ENCODE assay signal across 8 cellular contexts in the genomic region with DNA sequence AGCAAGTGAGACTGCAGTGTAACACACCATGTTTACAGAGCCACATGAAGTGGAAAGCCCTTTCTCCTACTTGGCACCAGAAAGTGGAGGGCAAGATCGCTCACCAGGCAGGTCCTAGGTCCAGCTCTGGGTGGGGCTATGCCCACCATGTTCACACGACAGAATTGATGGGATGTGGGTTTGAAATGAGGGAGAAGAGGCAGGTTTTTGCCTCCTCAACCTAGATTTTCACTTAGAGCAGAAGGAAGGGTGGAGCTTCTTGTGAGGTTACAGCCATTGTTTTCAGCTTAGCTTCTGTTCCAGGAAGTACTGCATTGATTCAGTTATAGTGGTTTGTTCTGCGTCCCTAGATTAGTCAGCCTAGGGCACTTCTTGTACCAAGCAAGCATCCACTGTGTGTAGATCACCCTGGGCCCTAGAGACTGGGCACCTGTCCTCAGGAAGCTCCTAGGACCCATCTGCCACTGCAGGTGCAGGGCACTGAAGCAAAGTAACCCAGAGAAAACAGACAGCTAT. TPM values are rescaled to one million over a fixed set of nuclear protein-coding genes. Genes with fewer than 3 reads are reported as not detected.
DNase-seq lines count a peak whose midpoint lies in the region; ATAC-seq and TF ChIP-seq lines count a peak whose summit lies in the region.

No MANE protein-coding gene starts in this region.

- H3F3A ChIP-seq in SU-DHL-6 (ENCODE audit: insufficient read depth) (peaks cover 55% of the 10 kb centered on the region), SK-N-SH (replicated peaks; ENCODE audit: insufficient read depth) (no peaks in the 10 kb centered on the region)

- H3K27me3 Mint-ChIP-seq in central memory CD8-positive, alpha-beta T cell, result no peaks in the 10 kb centered on the region

- peak overlapping the region; percentile 96 for H3K4me3 ChIP-seq in SU-DHL-6 (ENCODE audit: insufficient read depth, low read length, poor library complexity, severe bottlenecking)
- H3K4me3 ChIP-seq in SK-N-SH (ENCODE audit: low read depth in 2 of 2, low read length in 1 of 2), result no peak overlapping the region

- H3K9me3 ChIP-seq in SU-DHL-6 (ENCODE audit: insufficient read depth, low read length), result no peaks in the 10 kb centered on the region
- no peaks in the 10 kb centered on the region; the same call in 1 of the 2 replicates for H3K9me3 ChIP-seq in SK-N-SH

- H3K9me3 Mint-ChIP-seq in central memory CD8-positive, alpha-beta T cell, result no peaks in the 10 kb centered on the region

- peak; percentile 40 for ATAC-seq in GM18861 (IDR thresholded peaks at IDR 0.05; ENCODE audit: unreplicated experiment)
- ATAC-seq in HG02840 (IDR thresholded peaks at IDR 0.05; ENCODE audit: low FRiP score, unreplicated experiment), result peak; percentile 45
- ATAC-seq in central memory CD8-positive, alpha-beta T cell (replicated peaks; ENCODE audit: extremely low read depth, poor library complexity, severe bottlenecking), result peak; percentile 64

- TF ChIP-seq EP300 in SK-N-SH (IDR thresholded peaks at IDR 0.05; ENCODE audit: borderline replicate concordance in 1 of 2, low read depth in 1 of 2, low read length in 1 of 2), result no peak

- H3K36me3 ChIP-seq in SU-DHL-6 (ENCODE audit: low read length) (peaks cover 17% of the 10 kb centered on the region), SK-N-SH (replicated peaks in 1 of 2; ENCODE audit: control insufficient read depth in 1 of 2, insufficient read depth in 2 of 2, low read length in 1 of 2) (no peaks in the 10 kb centered on the region)

- peak in 1 of 2 donors; percentile 22 for DNase-seq in central memory CD8-positive, alpha-beta T cell (ENCODE audit: low spot score in 2 of 2)
- peak; percentile 66 for DNase-seq in stimulated activated CD8-positive, alpha-beta memory T cell treated with anti-CD3 and anti-CD28 coated beads, Interleukin-4, amount 100 ng/mL, for 48 hours
- DNase-seq in dedifferentiated amniotic fluid mesenchymal stem cell (ENCODE audit: extremely low spot score), result no peak
- DNase-seq in SK-N-SH, result no peak
- DNase-seq in iPS-NIHi7 (ENCODE audit: extremely low spot score), result no peak

- peak overlapping the region; percentile 94 for H3K27ac Mint-ChIP-seq in central memory CD8-positive, alpha-beta T cell (ENCODE audit: low read depth)

- no peaks in the 10 kb centered on the region for H3K9me2 ChIP-seq in SU-DHL-6 (replicated peaks; ENCODE audit: insufficient read depth, low read length)
- no peaks in the 10 kb centered on the region for H3K9me2 ChIP-seq in SK-N-SH

- peak overlapping the region; percentile 99 for H3K4me3 Mint-ChIP-seq in central memory CD8-positive, alpha-beta T cell

- H3K9ac ChIP-seq in SU-DHL-6 (ENCODE audit: low read length) (peak overlapping the region; percentile 91), SK-N-SH (no peak overlapping the region)

- CTCF ChIA-PET in SK-N-SH (lab: Yijun Ruan, JAX), result interaction anchor here (1.0 to 2.1 kb wide), 2 partner anchors 12 to 92 kb away, joined by 3 to 4 read pairs; no protein-coding TSS in a partner anchor

- peaks cover 27% of the 10 kb centered on the region; the same call in 1 of the 2 replicates for H4K20me1 ChIP-seq in SU-DHL-6 (ENCODE audit: low read depth, low read length)
- H4K20me1 ChIP-seq in SK-N-SH (ENCODE audit: insufficient read depth), result no peaks in the 10 kb centered on the region

- POLR2A ChIA-PET in SK-N-SH (lab: Yijun Ruan, JAX), result no interaction called here

- TF ChIP-seq RAD21 in SK-N-SH (IDR thresholded peaks at IDR 0.05; ENCODE audit: low read length), result no peak

- H3K4me1 ChIP-seq in SK-N-SH (ENCODE audit: control insufficient read depth in 1 of 2, insufficient read depth in 2 of 2, low read depth in 1 of 2, low read length in 1 of 2), result no peaks in the 10 kb centered on the region

- H3K4me2 ChIP-seq in SU-DHL-6 (ENCODE audit: low read depth, low read length, poor library complexity, severe bottlenecking) (peak overlapping the region; percentile 85), SK-N-SH (no peak overlapping the region)

- peaks cover 73% of the 10 kb centered on the region for H3K79me2 ChIP-seq in SU-DHL-6 (ENCODE audit: insufficient read depth, low read length)
- H3K79me2 ChIP-seq in SK-N-SH (ENCODE audit: insufficient read depth), result no peaks in the 10 kb centered on the region

- H3K27ac ChIP-seq in SU-DHL-6 (ENCODE audit: low read depth, low read length) (peak overlapping the region; percentile 97), SK-N-SH (ENCODE audit: low read depth in 2 of 2, low read length in 1 of 2) (no peak overlapping the region)

- H2AFZ ChIP-seq in SU-DHL-6 (ENCODE audit: low read depth, low read length, severe bottlenecking) (no peak overlapping the region), SK-N-SH (ENCODE audit: low read depth) (no peak overlapping the region)

- H3K4me1 Mint-ChIP-seq in central memory CD8-positive, alpha-beta T cell, result peaks cover 71% of the 10 kb centered on the region

- TF ChIP-seq CTCF in SU-DHL-6 (IDR thresholded peaks at IDR 0.05; ENCODE audit: insufficient read depth, low read length, poor library complexity, severe bottlenecking) (no peak), SK-N-SH (IDR thresholded peaks at IDR 0.05) (no peak)

- H3K27me3 ChIP-seq in SU-DHL-6 (ENCODE audit: low read length) (no peaks in the 10 kb centered on the region), SK-N-SH (ENCODE audit: insufficient read depth) (no peaks in the 10 kb centered on the region)

- H3K36me3 Mint-ChIP-seq in central memory CD8-positive, alpha-beta T cell (ENCODE audit: insufficient read depth), result peaks cover 36% of the 10 kb centered on the region

- 19% methylated on average over 3 of the region's 3 CpGs for WGBS in SK-N-SH (ENCODE audit: low lambda C conversion rate)

TF ChIP-seq in SK-N-SH, 30 proteins besides CTCF, POLR2A, EP300 and RAD21 (continues in another document):
- TF ChIP-seq CHD2 (IDR thresholded peaks at IDR 0.05; ENCODE audit: low read length, partially characterized antibody), result no peak
- TF ChIP-seq TAF1 (IDR thresholded peaks at IDR 0.05; ENCODE audit: borderline replicate concordance, low read depth, low read length), result no peak
- TF ChIP-seq GATA2 (CRISPR knock-in tag; IDR thresholded peaks at IDR 0.05), result no peak
- no peak for TF ChIP-seq SIN3A (IDR thresholded peaks at IDR 0.05; ENCODE audit: borderline replicate concordance, low read depth, low read length)
- TF ChIP-seq, protein P1, sequence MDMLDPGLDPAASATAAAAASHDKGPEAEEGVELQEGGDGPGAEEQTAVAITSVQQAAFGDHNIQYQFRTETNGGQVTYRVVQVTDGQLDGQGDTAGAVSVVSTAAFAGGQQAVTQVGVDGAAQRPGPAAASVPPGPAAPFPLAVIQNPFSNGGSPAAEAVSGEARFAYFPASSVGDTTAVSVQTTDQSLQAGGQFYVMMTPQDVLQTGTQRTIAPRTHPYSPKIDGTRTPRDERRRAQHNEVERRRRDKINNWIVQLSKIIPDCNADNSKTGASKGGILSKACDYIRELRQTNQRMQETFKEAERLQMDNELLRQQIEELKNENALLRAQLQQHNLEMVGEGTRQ (IDR thresholded peaks at IDR 0.05; ENCODE audit: borderline replicate concordance, low read depth, low read length), result no peak
- TF ChIP-seq NRF1 (IDR thresholded peaks at IDR 0.05; ENCODE audit: low read depth, low read length), result no peak
- no peak for TF ChIP-seq FOSL2 (IDR thresholded peaks at IDR 0.05; ENCODE audit: borderline replicate concordance, low read depth)
- TF ChIP-seq NFIC (IDR thresholded peaks at IDR 0.05; ENCODE audit: borderline replicate concordance), result no peak
- no peak for TF ChIP-seq MXI1 (IDR thresholded peaks at IDR 0.05; ENCODE audit: low read depth, low read length)
- TF ChIP-seq EZH2phosphoT487 (IDR thresholded peaks at IDR 0.05; ENCODE audit: borderline replicate concordance, low read depth), result no peak
- no peak for TF ChIP-seq RXRA (IDR thresholded peaks at IDR 0.05; ENCODE audit: borderline replicate concordance, low read depth)
- no peak for TF ChIP-seq RFX5 (IDR thresholded peaks at IDR 0.05; ENCODE audit: low read length)
- TF ChIP-seq, protein P2, sequence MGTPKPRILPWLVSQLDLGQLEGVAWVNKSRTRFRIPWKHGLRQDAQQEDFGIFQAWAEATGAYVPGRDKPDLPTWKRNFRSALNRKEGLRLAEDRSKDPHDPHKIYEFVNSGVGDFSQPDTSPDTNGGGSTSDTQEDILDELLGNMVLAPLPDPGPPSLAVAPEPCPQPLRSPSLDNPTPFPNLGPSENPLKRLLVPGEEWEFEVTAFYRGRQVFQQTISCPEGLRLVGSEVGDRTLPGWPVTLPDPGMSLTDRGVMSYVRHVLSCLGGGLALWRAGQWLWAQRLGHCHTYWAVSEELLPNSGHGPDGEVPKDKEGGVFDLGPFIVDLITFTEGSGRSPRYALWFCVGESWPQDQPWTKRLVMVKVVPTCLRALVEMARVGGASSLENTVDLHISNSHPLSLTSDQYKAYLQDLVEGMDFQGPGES (IDR thresholded peaks at IDR 0.05; ENCODE audit: low read depth, low read length), result no peak
- TF ChIP-seq, protein P3, sequence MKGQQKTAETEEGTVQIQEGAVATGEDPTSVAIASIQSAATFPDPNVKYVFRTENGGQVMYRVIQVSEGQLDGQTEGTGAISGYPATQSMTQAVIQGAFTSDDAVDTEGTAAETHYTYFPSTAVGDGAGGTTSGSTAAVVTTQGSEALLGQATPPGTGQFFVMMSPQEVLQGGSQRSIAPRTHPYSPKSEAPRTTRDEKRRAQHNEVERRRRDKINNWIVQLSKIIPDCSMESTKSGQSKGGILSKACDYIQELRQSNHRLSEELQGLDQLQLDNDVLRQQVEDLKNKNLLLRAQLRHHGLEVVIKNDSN (IDR thresholded peaks at IDR 0.05; ENCODE audit: borderline replicate concordance, low read depth), result no peak
- no peak for TF ChIP-seq TEAD4 (IDR thresholded peaks at IDR 0.05; ENCODE audit: borderline replicate concordance, insufficient read depth)
- TF ChIP-seq, protein P4, sequence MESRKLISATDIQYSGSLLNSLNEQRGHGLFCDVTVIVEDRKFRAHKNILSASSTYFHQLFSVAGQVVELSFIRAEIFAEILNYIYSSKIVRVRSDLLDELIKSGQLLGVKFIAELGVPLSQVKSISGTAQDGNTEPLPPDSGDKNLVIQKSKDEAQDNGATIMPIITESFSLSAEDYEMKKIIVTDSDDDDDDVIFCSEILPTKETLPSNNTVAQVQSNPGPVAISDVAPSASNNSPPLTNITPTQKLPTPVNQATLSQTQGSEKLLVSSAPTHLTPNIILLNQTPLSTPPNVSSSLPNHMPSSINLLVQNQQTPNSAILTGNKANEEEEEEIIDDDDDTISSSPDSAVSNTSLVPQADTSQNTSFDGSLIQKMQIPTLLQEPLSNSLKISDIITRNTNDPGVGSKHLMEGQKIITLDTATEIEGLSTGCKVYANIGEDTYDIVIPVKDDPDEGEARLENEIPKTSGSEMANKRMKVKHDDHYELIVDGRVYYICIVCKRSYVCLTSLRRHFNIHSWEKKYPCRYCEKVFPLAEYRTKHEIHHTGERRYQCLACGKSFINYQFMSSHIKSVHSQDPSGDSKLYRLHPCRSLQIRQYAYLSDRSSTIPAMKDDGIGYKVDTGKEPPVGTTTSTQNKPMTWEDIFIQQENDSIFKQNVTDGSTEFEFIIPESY (IDR thresholded peaks at IDR 0.05; ENCODE audit: borderline replicate concordance, low read depth), result no peak
- no peak for TF ChIP-seq ELF1 (IDR thresholded peaks at IDR 0.05)

RNA-seq across cellular contexts. Expression of a gene that starts 2.3 kb away (rescaled TPM):
- not detected in 2 replicates for polyA plus RNA-seq in SK-N-SH (2012; rRNA removed)
- polyA plus RNA-seq in SK-N-SH (2012; cell fraction: cytosol; rRNA removed), result not detected in 2 replicates
- not detected in 2 replicates for polyA plus RNA-seq in SK-N-SH (2012; cell fraction: nucleus; rRNA removed)
